In the genomic region with DNA sequence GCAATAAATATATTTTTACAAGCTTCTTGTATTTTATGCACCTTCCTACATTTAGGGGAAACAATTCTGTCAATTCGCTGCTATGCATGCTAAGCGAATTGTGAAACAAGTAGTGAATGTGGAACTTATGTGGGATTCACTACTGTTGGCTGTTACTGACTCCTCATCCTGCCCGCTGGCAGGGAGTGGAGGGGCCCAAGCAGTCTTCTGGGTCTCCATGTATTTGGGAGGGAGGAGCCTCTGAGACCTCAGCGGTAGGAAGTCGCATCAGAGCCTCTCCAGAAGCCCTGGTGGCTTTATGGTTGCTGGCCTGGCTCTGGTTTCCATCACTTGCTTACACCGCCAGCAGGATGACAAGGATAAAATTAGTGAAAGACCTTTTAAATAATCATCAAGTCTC, we compare ENCODE assay signal across 17 cellular contexts. TPM values are rescaled to one million over a fixed set of nuclear protein-coding genes. Genes with fewer than 3 reads are reported as not detected.
DNase-seq lines count a peak whose midpoint lies in the region; ATAC-seq and TF ChIP-seq lines count a peak whose summit lies in the region.
"Had no signal": no experiment of that assay in that cellular context is flagged by ENCODE, and none has a peak within 500 bp of the region (broad histone marks: within the 10 kb centered on the region; RNA-seq: fewer than 3 reads in every experiment).

No MANE protein-coding gene starts in this region.

- peaks cover 35% of the 10 kb centered on the region for H3K4me1 Mint-ChIP-seq in GM23338

- DNase-seq in A673 (ENCODE audit: low spot score): peak; percentile 29
- DNase-seq in GM23338 (ENCODE audit: low spot score): no peak
- DNase-seq in SIG-M5 (lab: John Stamatoyannopoulos, UW): peak; percentile 29
- DNase-seq in iPS-NIHi7 (ENCODE audit: extremely low spot score): peak; percentile 26
- no peak for DNase-seq in NCI-H1436 (lab: John Stamatoyannopoulos, UW)
- DNase-seq in pons (ENCODE audit: low spot score): no peak
- no peak for DNase-seq in activated effector memory CD4-positive, alpha-beta T cell treated with Interleukin-2 at 50 U/mL for 16 hours
- DNase-seq: activated CD4-positive, alpha-beta T cell treated with anti-CD3 and anti-CD28 coated beads for 1 hour; NCI-H1930; NCI-H510A treated with DMSO at 0.1 percent for 48 hours; small intestine; stimulated activated naive CD8-positive, alpha-beta T cell treated with anti-CD3 and anti-CD28 coated beads, Interleukin-15, Interleukin-2, amounts not matched to agents 100 U/mL and 50 U/mL, for 24 hours had no signal

- H3K9me3 ChIP-seq in A673 (ENCODE audit: low read depth, low read length, poor library complexity, severe bottlenecking): no peaks in the 10 kb centered on the region

- BruUV-seq in A673 (replicated peaks; lab: Mats Ljungman, UMichigan): no TSS peak

- H3K36me3 Mint-ChIP-seq in GM23338 (ENCODE audit: low read depth): no peaks in the 10 kb centered on the region; the same call in 2 of the 3 replicates
- H3K36me3 Mint-ChIP-seq: activated naive CD8-positive, alpha-beta T cell had no signal

- H3F3A ChIP-seq in GM23338 (replicated peaks; ENCODE audit: low read depth): 0 out of 2 replicates have a peak, but pooled peaks cover 7% of the 10 kb centered on the region

- peak overlapping the region; percentile 98 for H3K27ac ChIP-seq in A673 (ENCODE audit: low read depth, low read length, poor library complexity, severe bottlenecking)
- no peak overlapping the region for H3K27ac ChIP-seq in GM23338 (ENCODE audit: low read depth)
- H3K27ac ChIP-seq: cardiac muscle cell had no signal

- CTCF ChIA-PET in A673 (lab: Charles Lee): no interaction called here

- no peaks in the 10 kb centered on the region for H3K79me2 ChIP-seq in GM23338 (replicated peaks; ENCODE audit: insufficient read depth)

- H2AFZ ChIP-seq in GM23338: no peak overlapping the region

- intact Hi-C loops in A673 (cut with micrococcal nuclease; ENCODE audit: unreplicated experiment): loop anchor here (10.0 kb wide), 1 partner anchor 65 kb away; no protein-coding TSS in a partner anchor

- peak overlapping the region; percentile 65; the same call in 1 of the 2 replicates for H3K4me2 ChIP-seq in GM23338

- TF ChIP-seq CTCF in A673 (conservative IDR thresholded peaks at IDR 0.05; ENCODE audit: low read depth, low read length) (no peak), GM23338 (conservative IDR thresholded peaks at IDR 0.05; ENCODE audit: low read depth in 2 of 2) (no peak)

- H3K4me3 ChIP-seq in A673 (ENCODE audit: low read depth, low read length, poor library complexity, severe bottlenecking) (no peak overlapping the region), GM23338 (no peak overlapping the region)
- H3K4me3 ChIP-seq: cardiac muscle cell had no signal

- H3K9me2 ChIP-seq in GM23338 (ENCODE audit: insufficient read depth): no peaks in the 10 kb centered on the region

- no peaks in the 10 kb centered on the region for H3K36me3 ChIP-seq in A673 (ENCODE audit: insufficient read depth, low read length, poor library complexity, severe bottlenecking)
- no peaks in the 10 kb centered on the region for H3K36me3 ChIP-seq in GM23338 (ENCODE audit: insufficient read depth)
- H3K36me3 ChIP-seq: cardiac muscle cell had no signal

- no peaks in the 10 kb centered on the region; the same call in 1 of the 3 replicates for H3K9me3 Mint-ChIP-seq in GM23338
- H3K9me3 Mint-ChIP-seq: T-helper 1 cell treated with Interleukin-12 subunit alpha and Interleukin-12 subunit beta and Interleukin-4 antibody, amounts not matched to agents 30 μg/mL and 1 μg/mL, for 36 hours had no signal

- H3K4me3 Mint-ChIP-seq in GM23338: no peak overlapping the region
- H3K4me3 Mint-ChIP-seq: activated naive CD8-positive, alpha-beta T cell; T-helper 1 cell treated with Interleukin-12 subunit alpha and Interleukin-12 subunit beta and Interleukin-4 antibody, amounts not matched to agents 30 μg/mL and 1 μg/mL, for 36 hours had no signal

- H4K20me1 ChIP-seq in GM23338 (replicated peaks; ENCODE audit: insufficient read depth): no peaks in the 10 kb centered on the region

- no peak overlapping the region for H3K27ac Mint-ChIP-seq in GM23338
- H3K27ac Mint-ChIP-seq: activated naive CD8-positive, alpha-beta T cell; T-helper 1 cell treated with Interleukin-12 subunit alpha and Interleukin-12 subunit beta and Interleukin-4 antibody, amounts not matched to agents 30 μg/mL and 1 μg/mL, for 36 hours had no signal

- no peak for ATAC-seq in GM23338
- ATAC-seq in GM21526 (IDR thresholded peaks at IDR 0.05; ENCODE audit: low FRiP score, unreplicated experiment): no peak
- ATAC-seq: Panc1; stimulated activated naive CD8-positive, alpha-beta T cell treated with anti-CD3 and anti-CD28 coated beads, Interleukin-15, Interleukin-2, amounts not matched to agents 100 U/mL and 50 U/mL, for 24 hours had no signal

- H3K27me3 Mint-ChIP-seq in GM23338 (ENCODE audit: insufficient read depth, low read depth, poor library complexity): peaks cover 53% of the 10 kb centered on the region
- H3K27me3 Mint-ChIP-seq: activated naive CD8-positive, alpha-beta T cell had no signal

- no peaks in the 10 kb centered on the region for H3K27me3 ChIP-seq in A673 (replicated peaks; ENCODE audit: insufficient read depth, low read depth, low read length, poor library complexity)
- H3K27me3 ChIP-seq in GM23338 (ENCODE audit: insufficient read depth): peaks cover 57% of the 10 kb centered on the region

- peaks cover 45% of the 10 kb centered on the region for H3K4me1 ChIP-seq in A673 (ENCODE audit: insufficient read depth, low read length, poor library complexity, severe bottlenecking)
- peaks cover 24% of the 10 kb centered on the region for H3K4me1 ChIP-seq in GM23338 (ENCODE audit: insufficient read depth)

- POLR2A ChIA-PET in A673 (lab: Charles Lee; ENCODE audit: low non-redundant PET): no interaction called here

TF ChIP-seq in GM23338, 12 proteins besides CTCF, POLR2A, EP300 and RAD21 (continues in another document):
- no peak for TF ChIP-seq EZH2phosphoT487 (IDR thresholded peaks at IDR 0.05; ENCODE audit: unreplicated experiment)
- no peak for TF ChIP-seq ZNF462 (CRISPR knock-in tag; IDR thresholded peaks at IDR 0.05)
- TF ChIP-seq ZNF114 (CRISPR knock-in tag; IDR thresholded peaks at IDR 0.05): no peak

RNA-seq across cellular contexts. Expression of gene SETD7, which starts 3.7 kb away (rescaled TPM):
- total RNA-seq in A673 (2021): 52.8 and 54.6 TPM in 2 replicates
- 4.2 and 4.5 TPM in 2 replicates for total RNA-seq in GM23338 (2014; rRNA removed; shearing (Covaris generic))
- 0.99 and 1.1 TPM in 2 replicates for polyA plus RNA-seq in GM23338 (2016; fragmentation: Nextera tagmentation; extraction: Ambion mirVana)

Comparison
In these comparisons a context has a peak if more than half of its experiments do, and no peak if none do; other contexts are left out.
1. DNase-seq: peak in A673 (single experiment), SIG-M5 (single experiment) and iPS-NIHi7 (single experiment); none in GM23338 (single experiment), NCI-H1436 (single experiment), pons (single experiment) and activated effector memory CD4-positive, alpha-beta T cell treated with Interleukin-2 at 50 U/mL for 16 hours (single experiment).